ENCODE assay signal across 12 cellular contexts in genomic region chr7:120991570-120991969, GRCh38. TPM values are rescaled to one million over a fixed set of nuclear protein-coding genes. Genes with fewer than 3 reads are reported as not detected.
DNase-seq lines count a peak whose midpoint lies in the region; ATAC-seq, FAIRE-seq and TF ChIP-seq lines count a peak whose summit lies in the region.
"Had no signal": no experiment of that assay in that cellular context is flagged by ENCODE, and none has a peak within 500 bp of the region (broad histone marks: within the 10 kb centered on the region; RNA-seq: fewer than 3 reads in every experiment).

No MANE protein-coding gene starts in this region.

- peaks cover 2 to 14% (median 5%) of the 10 kb centered on the region in 3 donors for H3K27me3 Mint-ChIP-seq in CD14-positive monocyte (ENCODE audit: low read depth in 3 of 3)

- H3K4me2 ChIP-seq in GM23248 (ENCODE audit: unreplicated experiment) = peak overlapping the region; percentile 91

- H3K4me3 ChIP-seq in GM23248 (peak overlapping the region; percentile 78), kidney (ENCODE audit: low read length in 2 of 2) (peak overlapping the region; percentile 29 to 58), testis (no peak overlapping the region)

- H3K4me1 Mint-ChIP-seq in CD14-positive monocyte = peaks cover 78% of the 10 kb centered on the region

- no peak for FAIRE-seq in kidney (lab: Jason Lieb, UNC)

- ATAC-seq in HG03025 (IDR thresholded peaks at IDR 0.05; ENCODE audit: low FRiP score, unreplicated experiment) = no peak

- H3K4me3 Mint-ChIP-seq in CD14-positive monocyte = peak overlapping the region in 1 of 2 donors; percentile 61

- H3K79me2 ChIP-seq in GM23248 (ENCODE audit: insufficient read depth) = peaks cover 60% of the 10 kb centered on the region

- in situ Hi-C loops in GM23248 (cut with MboI) = loop anchor here (25.0 kb wide), 2 partner anchors 346 to 546 kb away; partner anchors contain the start of gene WNT16

- TF ChIP-seq POLR2A in testis (IDR thresholded peaks at IDR 0.05) = no peak

- H3K9ac ChIP-seq in GM23248 = peak overlapping the region; percentile 78
- peak overlapping the region in 1 of 2 donors; percentile 37 for H3K9ac ChIP-seq in kidney (ENCODE audit: low read length in 2 of 2)

- peak overlapping the region; percentile 65 for H3K27ac ChIP-seq in GM23248
- H3K27ac ChIP-seq in kidney (ENCODE audit: low read depth in 2 of 2, low read length in 2 of 2) = peak overlapping the region in 1 of 2 donors; percentile 6
- peak overlapping the region; percentile 69 to 90 for H3K27ac ChIP-seq in testis

- H3F3A ChIP-seq in GM23248 (ENCODE audit: insufficient read depth) = peaks cover 66% of the 10 kb centered on the region

- TF ChIP-seq CTCF in kidney (IDR thresholded peaks at IDR 0.05; ENCODE audit: borderline replicate concordance, extremely low read depth, insufficient read depth) (no peak), testis (IDR thresholded peaks at IDR 0.05) (no peak), CD14-positive monocyte (IDR thresholded peaks at IDR 0.05) (no peak)

- DNase-seq in GM23248 = peak; percentile 79
- peak; percentile 53 for DNase-seq in amniotic epithelial cell (ENCODE audit: low read depth)
- DNase-seq in kidney = no peak
- DNase-seq in testis = no peak
- DNase-seq in iPS-NIHi7 (ENCODE audit: extremely low spot score) = no peak
- DNase-seq in CD14-positive monocyte (ENCODE audit: low spot score) = no peak
- DNase-seq in NCI-H2029 (lab: John Stamatoyannopoulos, UW) = no peak
- DNase-seq: activated CD8-positive, alpha-beta memory T cell treated with anti-CD3 and anti-CD28 coated beads for 24 hours; amniotic stem cell; DMS79 treated with DMSO at 0.1 percent for 48 hours; foreskin melanocyte had no signal

- WGBS in GM23248 (ENCODE audit: low coverage in 1 of 2, low lambda C conversion rate in 2 of 2, missing lambda C conversion rate in 2 of 2), 2 experiments = 0 to 1% methylated on average over 2 of the region's 2 CpGs
- WGBS in testis, 2 donors = 37 to 49% methylated on average over 2 of the region's 2 CpGs

- H3K4me1 ChIP-seq in GM23248 (ENCODE audit: insufficient read depth) (peaks cover 57% of the 10 kb centered on the region), kidney (ENCODE audit: control insufficient read depth in 1 of 2, insufficient read depth in 1 of 2, low read depth in 1 of 2, low read length in 2 of 2) (peaks cover 3 to 5% of the 10 kb centered on the region in 2 donors), testis (no peaks in the 10 kb centered on the region)

- peaks cover 0 to 4% (median 0%) of the 10 kb centered on the region in 7 donors for H3K9me3 Mint-ChIP-seq in CD14-positive monocyte

- no peaks in the 10 kb centered on the region for H3K9me3 ChIP-seq in GM23248 (ENCODE audit: low read depth)
- H3K9me3 ChIP-seq in kidney (ENCODE audit: control insufficient read depth in 1 of 2, low read length in 2 of 2) = no peaks in the 10 kb centered on the region
- no peaks in the 10 kb centered on the region for H3K9me3 ChIP-seq in testis

- H4K20me1 ChIP-seq in GM23248 (ENCODE audit: insufficient read depth) = no peaks in the 10 kb centered on the region

- H2AFZ ChIP-seq in GM23248 = peak overlapping the region; percentile 57; the same call in 1 of the 2 replicates

- H3K27me3 ChIP-seq in GM23248 (replicated peaks; ENCODE audit: insufficient read depth) = no peaks in the 10 kb centered on the region
- no peaks in the 10 kb centered on the region for H3K27me3 ChIP-seq in testis

- H3K27ac Mint-ChIP-seq in CD14-positive monocyte = no peak overlapping the region

- H3K36me3 Mint-ChIP-seq in CD14-positive monocyte = peaks cover 0 to 2% of the 10 kb centered on the region in 2 donors

- intact Hi-C loops in kidney (cut with DNase I) = loop anchor here (5.0 kb wide), 1 partner anchor 91 kb away; no protein-coding TSS in a partner anchor
- intact Hi-C loops in testis (cut with DNase I; ENCODE audit: low total_unique reads) = no loop called here
- intact Hi-C loops in CD14-positive monocyte (cut with micrococcal nuclease) = no loop called here

- H3K9me2 ChIP-seq in GM23248 (ENCODE audit: insufficient read depth) = no peaks in the 10 kb centered on the region

- no peaks in the 10 kb centered on the region for H3K36me3 ChIP-seq in GM23248 (ENCODE audit: low read depth)
- no peaks in the 10 kb centered on the region for H3K36me3 ChIP-seq in kidney (ENCODE audit: control insufficient read depth in 1 of 2, insufficient read depth in 2 of 2, low read length in 2 of 2)
- no peaks in the 10 kb centered on the region for H3K36me3 ChIP-seq in testis (ENCODE audit: low read depth, missing control alignments)

RNA-seq across cellular contexts. Expression of gene CPED1, which starts 3.1 kb away (rescaled TPM):
- total RNA-seq in GM23248 (2014; rRNA removed; shearing (Covaris generic)) = 20.2 and 23.0 TPM in 2 replicates
- polyA plus RNA-seq in GM23248 (2016; fragmentation: Nextera tagmentation; extraction: Ambion mirVana) (12.4 and 13.5 TPM in 2 replicates), kidney (ENCODE audit: insufficient read depth, low read depth, low replicate concordance) (2.9 TPM), testis (ENCODE audit: insufficient read depth, low read depth, low replicate concordance) (7.4 TPM), CD14-positive monocyte (10 to 100 TPM; 20.4 to 30.0 TPM)
- total RNA-seq in kidney (16.9 TPM), testis (10 to 100 TPM; 11.8 to 13.1 TPM)

RNA-seq across cellular contexts. Expression of gene ING3, which starts 41.0 kb away (rescaled TPM):
- 10.1 and 13.3 TPM in 2 replicates for total RNA-seq in GM23248 (2014; rRNA removed; shearing (Covaris generic))
- 21.6 and 27.0 TPM in 2 replicates for polyA plus RNA-seq in GM23248 (2016; fragmentation: Nextera tagmentation; extraction: Ambion mirVana)
- total RNA-seq in kidney = 20.8 TPM
- polyA plus RNA-seq in kidney (ENCODE audit: insufficient read depth, low read depth, low replicate concordance) = 5.2 TPM
- 10 to 100 TPM; 15.9 to 22.7 TPM for total RNA-seq in testis
- 14.7 TPM for polyA plus RNA-seq in testis (ENCODE audit: insufficient read depth, low read depth, low replicate concordance)
- polyA plus RNA-seq in CD14-positive monocyte = 10 to 100 TPM; 25.9 to 26.9 TPM

Comparison
In these comparisons a context has a peak if more than half of its experiments do, and no peak if none do; other contexts are left out.
1. DNase-seq: peak in GM23248 (single experiment) and amniotic epithelial cell (single experiment); none in kidney (single experiment), testis (single experiment), iPS-NIHi7 (single experiment), CD14-positive monocyte (single experiment) and NCI-H2029 (single experiment).
2. H3K4me3 ChIP-seq: peak in GM23248 (single experiment) and kidney (2 of 2); none in testis (0 of 2).